Comparison of ENCODE assay signal across 29 cellular contexts in the genomic region with DNA sequence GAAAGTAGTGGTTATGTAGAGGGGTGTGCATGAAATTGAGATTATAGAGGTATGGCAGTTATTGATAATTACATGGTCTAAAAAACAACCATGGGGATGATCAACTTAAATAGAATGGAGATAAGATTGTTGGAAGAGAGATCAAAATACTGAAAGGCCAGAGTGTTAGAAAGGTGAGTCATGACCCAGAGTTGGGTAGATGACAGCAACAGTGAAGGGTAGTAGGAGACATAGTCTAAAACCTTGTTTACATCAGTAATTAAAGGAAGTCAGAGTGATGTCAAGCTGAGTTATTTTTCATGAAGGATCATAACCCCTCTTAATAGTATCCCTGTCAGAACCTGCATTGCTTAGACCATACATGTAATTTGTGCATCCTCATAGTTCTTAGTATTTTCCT.
DNase-seq lines count a peak whose midpoint lies in the region; ATAC-seq lines count a peak whose summit lies in the region.
"Had no signal": no experiment of that assay in that cellular context is flagged by ENCODE, and none has a peak within 500 bp of the region (broad histone marks: within the 10 kb centered on the region; RNA-seq: fewer than 3 reads in every experiment).

No MANE protein-coding gene starts in this region.

- H3K27ac Mint-ChIP-seq in activated CD4-positive, alpha-beta T cell treated with anti-CD3 and anti-CD28 coated beads for 36 hours: no peak overlapping the region
- no peak overlapping the region for H3K27ac Mint-ChIP-seq in stimulated activated naive CD8-positive, alpha-beta T cell treated with anti-CD3 and anti-CD28 coated beads, Interleukin-15, amount 100 ng/mL, for 72 hours
- H3K27ac Mint-ChIP-seq: activated CD8-positive, alpha-beta T cell treated with anti-CD3 and anti-CD28 coated beads for 36 hours; naive thymus-derived CD4-positive, alpha-beta T cell; type B pancreatic cell had no signal

- peaks cover 3% of the 10 kb centered on the region for H3K36me3 Mint-ChIP-seq in activated CD4-positive, alpha-beta T cell treated with anti-CD3 and anti-CD28 coated beads for 36 hours (ENCODE audit: low read depth)

- CTCF ChIA-PET in activated CD4-positive, alpha-beta T cell treated with anti-CD3 and anti-CD28 coated beads for 36 hours (lab: Charles Lee): no interaction called here

- ATAC-seq in activated CD4-positive, alpha-beta T cell treated with anti-CD3 and anti-CD28 coated beads for 36 hours: peak; percentile 47
- ATAC-seq in HG02610 (IDR thresholded peaks at IDR 0.05; ENCODE audit: unreplicated experiment) (peak; percentile 48), left colon (no peak)
- peak; percentile 54 for ATAC-seq in stimulated activated naive CD8-positive, alpha-beta T cell treated with anti-CD3 and anti-CD28 coated beads, Interleukin-15, amount 100 ng/mL, for 72 hours
- ATAC-seq: activated CD8-positive, alpha-beta T cell treated with anti-CD3 and anti-CD28 coated beads for 36 hours; naive thymus-derived CD4-positive, alpha-beta T cell; Panc1; SK-N-SH treated with all-trans-retinoic acid at 6 μM for 48 hours had no signal

- H3K4me1 Mint-ChIP-seq in activated CD4-positive, alpha-beta T cell treated with anti-CD3 and anti-CD28 coated beads for 36 hours: peaks cover 3% of the 10 kb centered on the region
- H3K4me1 Mint-ChIP-seq in stimulated activated naive CD8-positive, alpha-beta T cell treated with anti-CD3 and anti-CD28 coated beads, Interleukin-15, amount 100 ng/mL, for 72 hours: peaks cover 8% of the 10 kb centered on the region

- no peak for DNase-seq in activated CD4-positive, alpha-beta T cell treated with anti-CD3 and anti-CD28 coated beads for 36 hours
- no peak for DNase-seq in activated CD4-positive, alpha-beta T cell treated with anti-CD3 and anti-CD28 coated beads for 4 hours
- DNase-seq in NCI-H146 (lab: John Stamatoyannopoulos, UW) (peak; percentile 21), SIG-M5 treated with dmso at 0.1 percent for 504 hours (lab: John Stamatoyannopoulos, UW; ENCODE audit: unreplicated experiment) (no peak), cortex of kidney (lab: John Stamatoyannopoulos, UW) (no peak), left colon (no peak)
- no peak for DNase-seq in stimulated activated naive CD8-positive, alpha-beta T cell treated with anti-CD3 and anti-CD28 coated beads, Interleukin-15, amount 100 ng/mL, for 72 hours
- DNase-seq: activated CD4-positive, CD25-positive, alpha-beta regulatory T cell; activated CD8-positive, alpha-beta T cell treated with anti-CD3 and anti-CD28 coated beads for 36 hours; activated naive CD4-positive, alpha-beta T cell treated with anti-CD3 and anti-CD28 coated beads, Interleukin-2, amount 50 U/mL, for 16 hours; activated T-cell treated with anti-CD3 and anti-CD28 coated beads, Interleukin-2, amount 50 U/mL, for 1 hour; AML-193; cerebellar nuclear complex; DMS79 treated with DMSO at 0.1 percent for 48 hours; effector CD4-positive, alpha-beta T cell; esophagus squamous epithelium; kidney glomerular epithelial cell; mesendoderm; naive thymus-derived CD4-positive, alpha-beta T cell; NCI-H1694 treated with DMSO at 0.1 percent for 48 hours; NCI-H2227 treated with DMSO at 0.1 percent for 48 hours; retina; spleen; stimulated activated CD4-positive, alpha-beta T cell treated with anti-CD3 and anti-CD28 coated beads, Interleukin-4, amount 100 ng/mL, for 24 hours; T-helper 9 cell had no signal

- intact Hi-C loops in activated CD4-positive, alpha-beta T cell treated with anti-CD3 and anti-CD28 coated beads for 36 hours (cut with DNase I, micrococcal nuclease): no loop called here
- intact Hi-C loops in left colon (cut with DNase I, micrococcal nuclease): no loop called here

- no peak overlapping the region for H3K4me3 Mint-ChIP-seq in activated CD4-positive, alpha-beta T cell treated with anti-CD3 and anti-CD28 coated beads for 36 hours
- H3K4me3 Mint-ChIP-seq in stimulated activated naive CD8-positive, alpha-beta T cell treated with anti-CD3 and anti-CD28 coated beads, Interleukin-15, amount 100 ng/mL, for 72 hours: no peak overlapping the region
- H3K4me3 Mint-ChIP-seq: activated CD8-positive, alpha-beta T cell treated with anti-CD3 and anti-CD28 coated beads for 36 hours; naive thymus-derived CD4-positive, alpha-beta T cell; type B pancreatic cell had no signal

- no peaks in the 10 kb centered on the region for H3K27me3 Mint-ChIP-seq in activated CD4-positive, alpha-beta T cell treated with anti-CD3 and anti-CD28 coated beads for 36 hours
- no peaks in the 10 kb centered on the region for H3K27me3 Mint-ChIP-seq in stimulated activated naive CD8-positive, alpha-beta T cell treated with anti-CD3 and anti-CD28 coated beads, Interleukin-15, amount 100 ng/mL, for 72 hours
- H3K27me3 Mint-ChIP-seq: activated CD8-positive, alpha-beta T cell treated with anti-CD3 and anti-CD28 coated beads for 36 hours; naive thymus-derived CD4-positive, alpha-beta T cell; type B pancreatic cell had no signal

- H3K9me3 Mint-ChIP-seq in activated CD4-positive, alpha-beta T cell treated with anti-CD3 and anti-CD28 coated beads for 36 hours (ENCODE audit: low read depth): no peaks in the 10 kb centered on the region
- peaks cover 0 to 4% of the 10 kb centered on the region in 2 donors for H3K9me3 Mint-ChIP-seq in stimulated activated naive CD8-positive, alpha-beta T cell treated with anti-CD3 and anti-CD28 coated beads, Interleukin-15, amount 100 ng/mL, for 72 hours
- H3K9me3 Mint-ChIP-seq: type B pancreatic cell had no signal

- POLR2A ChIA-PET in activated CD4-positive, alpha-beta T cell treated with anti-CD3 and anti-CD28 coated beads for 36 hours (lab: Charles Lee): no interaction called here
